ENCODE assay signal across 9 cellular contexts in genomic region chr2:100104718-100105677, GRCh38. TPM values are rescaled to one million over a fixed set of nuclear protein-coding genes. Genes with fewer than 3 reads are reported as not detected.
DNase-seq lines count a peak whose midpoint lies in the region; ATAC-seq and TF ChIP-seq lines count a peak whose summit lies in the region.
"Had no signal": no experiment of that assay in that cellular context is flagged by ENCODE, and none has a peak within 500 bp of the region (broad histone marks: within the 10 kb centered on the region; RNA-seq: fewer than 3 reads in every experiment).

No MANE protein-coding gene starts in this region.

- peaks cover 7% of the 10 kb centered on the region for H3K27me3 ChIP-seq in BJ (ENCODE audit: control insufficient read depth, insufficient read depth, low read length)
- peaks cover 11% of the 10 kb centered on the region for H3K27me3 ChIP-seq in trophoblast cell (ENCODE audit: insufficient read depth, low read length)

- no peak overlapping the region for H4K91ac ChIP-seq in trophoblast cell (ENCODE audit: low read depth, low read length)

- H3K36me3 ChIP-seq in BJ (ENCODE audit: control insufficient read depth, insufficient read depth, low read length), result no peaks in the 10 kb centered on the region
- H3K36me3 ChIP-seq in trophoblast cell (ENCODE audit: control insufficient read depth in 1 of 2, insufficient read depth in 2 of 2, low read length in 2 of 2), result no peaks in the 10 kb centered on the region

- H2BK12ac ChIP-seq in trophoblast cell (ENCODE audit: low read length), result no peak overlapping the region

- H3K4me1 ChIP-seq in trophoblast cell (ENCODE audit: control insufficient read depth in 1 of 2, insufficient read depth in 2 of 2, low read length in 2 of 2), result peaks cover 11 to 23% of the 10 kb centered on the region in 2 experiments

- H3K4me3 ChIP-seq in BJ (ENCODE audit: low read depth, low read length), result peak overlapping the region; percentile 49
- H3K4me3 ChIP-seq in trophoblast cell (ENCODE audit: low read depth, low read length), result peak overlapping the region; percentile 69

- peaks cover 2% of the 10 kb centered on the region for H3K79me1 ChIP-seq in trophoblast cell (ENCODE audit: low read length)

- peak overlapping the region; percentile 88 for H3K4me2 ChIP-seq in trophoblast cell (ENCODE audit: low read length)

- H4K12ac ChIP-seq in trophoblast cell (ENCODE audit: low read depth, low read length), result no peak overlapping the region

- H3K4me1 Mint-ChIP-seq in HFFc6 (ENCODE audit: low read depth) (peaks cover 8% of the 10 kb centered on the region), glutamatergic neuron (ENCODE audit: low read depth, unreplicated experiment) (peaks cover 38% of the 10 kb centered on the region)
- H3K4me1 Mint-ChIP-seq in activated T-cell treated with anti-CD3 and anti-CD28 coated beads, Interleukin-2, amount 50 U/mL, for 4 hours (ENCODE audit: low read depth), result peaks cover 13% of the 10 kb centered on the region

- no peak overlapping the region for H3K27ac Mint-ChIP-seq in HFFc6
- peak overlapping the region; percentile 81 for H3K27ac Mint-ChIP-seq in glutamatergic neuron (ENCODE audit: unreplicated experiment)

- CTCF ChIA-PET in BJ (lab: Yijun Ruan, JAX), result interaction anchor here (1.2 to 1.4 kb wide), 2 partner anchors 93 to 104 kb away, joined by 3 read pairs; no protein-coding TSS in a partner anchor

- no peak overlapping the region for H2AK5ac ChIP-seq in trophoblast cell (ENCODE audit: low read length)

- no peak overlapping the region for H3K23ac ChIP-seq in trophoblast cell (ENCODE audit: low read length)

- H3K9ac ChIP-seq in trophoblast cell (ENCODE audit: low read length), result no peak overlapping the region

- peak overlapping the region; percentile 25 for H4K8ac ChIP-seq in trophoblast cell (ENCODE audit: low read depth, low read length)

- no CpG with 5 or more reads among the region's 119 CpGs for WGBS in trophoblast cell (ENCODE audit: extremely low coverage, insufficient coverage, insufficient read length)

- no peak overlapping the region for H3K14ac ChIP-seq in trophoblast cell (ENCODE audit: low read length)

- H3K36me3 Mint-ChIP-seq in HFFc6 (ENCODE audit: low read depth), result no peaks in the 10 kb centered on the region; the same call in 1 of the 2 replicates
- no peaks in the 10 kb centered on the region for H3K36me3 Mint-ChIP-seq in activated T-cell treated with anti-CD3 and anti-CD28 coated beads, Interleukin-2, amount 50 U/mL, for 4 hours (ENCODE audit: insufficient read depth)
- H3K36me3 Mint-ChIP-seq in glutamatergic neuron (ENCODE audit: unreplicated experiment), result no peaks in the 10 kb centered on the region

- H2BK120ac ChIP-seq in trophoblast cell (ENCODE audit: insufficient read depth, low read length, poor library complexity), result no peak overlapping the region

- no peak overlapping the region for H2BK5ac ChIP-seq in trophoblast cell (ENCODE audit: low read depth, low read length, poor library complexity)

- H3K4me3 Mint-ChIP-seq in HFFc6 (peak overlapping the region; percentile 75), glutamatergic neuron (ENCODE audit: unreplicated experiment) (peak overlapping the region; percentile 88)
- peak overlapping the region; percentile 79 for H3K4me3 Mint-ChIP-seq in activated T-cell treated with anti-CD3 and anti-CD28 coated beads, Interleukin-2, amount 50 U/mL, for 4 hours

- TF ChIP-seq CTCF in BJ (IDR thresholded peaks at IDR 0.05; ENCODE audit: insufficient read depth, low read depth, low read length), result no peak
- no peak for TF ChIP-seq CTCF in HFFc6 (IDR thresholded peaks at IDR 0.05)
- no peak for TF ChIP-seq CTCF in glutamatergic neuron (IDR thresholded peaks at IDR 0.05; ENCODE audit: partially characterized antibody, unreplicated experiment)

- POLR2A ChIA-PET in BJ (lab: Charles Lee), result no interaction called here

- no peaks in the 10 kb centered on the region for H3K9me3 ChIP-seq in trophoblast cell (ENCODE audit: insufficient read depth, low read depth, low read length)

- ATAC-seq in activated T-cell treated with anti-CD3 and anti-CD28 coated beads, Interleukin-2, amount 50 U/mL, for 4 hours, result peak; percentile 68 to 74
- no peak for ATAC-seq in HG02623 (IDR thresholded peaks at IDR 0.05; ENCODE audit: unreplicated experiment)
- ATAC-seq in HG03457 (IDR thresholded peaks at IDR 0.05; ENCODE audit: unreplicated experiment), result no peak

- H2AFZ ChIP-seq in trophoblast cell (ENCODE audit: insufficient read depth, low read length, poor library complexity), result peak overlapping the region; percentile 57

- peaks cover 26% of the 10 kb centered on the region for H3K27me3 Mint-ChIP-seq in HFFc6 (ENCODE audit: insufficient read depth)
- peaks cover 19% of the 10 kb centered on the region for H3K27me3 Mint-ChIP-seq in activated T-cell treated with anti-CD3 and anti-CD28 coated beads, Interleukin-2, amount 50 U/mL, for 4 hours (ENCODE audit: low read depth)
- H3K27me3 Mint-ChIP-seq in glutamatergic neuron (ENCODE audit: unreplicated experiment), result peaks cover 13% of the 10 kb centered on the region

- DNase-seq in BJ (ENCODE audit: low read depth) (no peak), HFFc6 (no peak), glutamatergic neuron (peak; percentile 74), trophoblast cell (peak in 1 of 2 donors; percentile 29), NCI-H2196 treated with DMSO at 0.1 percent for 48 hours (lab: John Stamatoyannopoulos, UW; ENCODE audit: unreplicated experiment) (no peak)
- no peak for DNase-seq in activated T-cell treated with anti-CD3 and anti-CD28 coated beads, Interleukin-2, amount 50 U/mL, for 4 hours

- no peaks in the 10 kb centered on the region for H3K9me3 Mint-ChIP-seq in HFFc6
- H3K9me3 Mint-ChIP-seq in activated T-cell treated with anti-CD3 and anti-CD28 coated beads, Interleukin-2, amount 50 U/mL, for 4 hours, result no peaks in the 10 kb centered on the region
- peaks cover 14% of the 10 kb centered on the region for H3K9me3 Mint-ChIP-seq in glutamatergic neuron (ENCODE audit: unreplicated experiment)

- no peak overlapping the region for H3K4ac ChIP-seq in trophoblast cell (ENCODE audit: low read depth, low read length)

- no peak overlapping the region for H3K27ac ChIP-seq in trophoblast cell (ENCODE audit: low read depth, low read length)

- no peak overlapping the region for H3K18ac ChIP-seq in trophoblast cell (ENCODE audit: low read length)

- H3K79me2 ChIP-seq in trophoblast cell (ENCODE audit: control insufficient read depth, insufficient read depth, low read length, poor library complexity), result no peaks in the 10 kb centered on the region

RNA-seq across cellular contexts. Expression of gene AFF3, which starts 37.4 kb away (rescaled TPM):
- 11.5 and 13.8 TPM in 2 replicates for polyA plus RNA-seq in BJ (2011; rRNA removed)
- polyA minus RNA-seq in BJ (2011; rRNA and poly(A)+ RNA removed), result 44.4 and 54.6 TPM in 2 replicates
- total RNA-seq in HFFc6 (2021; fragmentation: NEBNext Ultra II Directional; extraction: Animal tissue kit (Norgen Biotek cat#: 25700)), result 1 to 10 TPM in 4 of 6 experiments, under 1 TPM in 2; 0.80 to 8.2 (median 6.8) TPM
- 1 to 10 TPM; 2.1 to 2.6 (median 2.2) TPM for total RNA-seq in activated T-cell treated with anti-CD3 and anti-CD28 coated beads, Interleukin-2, amount 50 U/mL, for 4 hours
- total RNA-seq in glutamatergic neuron (ENCODE audit: unreplicated experiment), result 125 TPM
- polyA plus RNA-seq in trophoblast cell (2013), result 3.5 and 3.7 TPM in 2 replicates
- polyA plus RNA-seq: keratinocyte had no signal

Comparison
In these comparisons a context has a peak if more than half of its experiments do, and no peak if none do; other contexts are left out.
1. ATAC-seq: peak in activated T-cell treated with anti-CD3 and anti-CD28 coated beads, Interleukin-2, amount 50 U/mL, for 4 hours (2 of 2); none in HG02623 (single experiment) and HG03457 (single experiment).
2. RNA of gene AFF3, which starts 37.4 kb away (total RNA-seq): 125 TPM in glutamatergic neuron (single experiment); 0.80 to 8.2 TPM in HFFc6 and 2.1 to 2.6 TPM in activated T-cell treated with anti-CD3 and anti-CD28 coated beads, Interleukin-2, amount 50 U/mL, for 4 hours; every median in the first group is over 10 times any median in the second.
3. Peak in every context shown above with its lines, with median percentiles within 50 percentile points of each other: H3K4me3 Mint-ChIP-seq.